ENCODE assay signal across 13 cellular contexts in genomic region chr5:43304520-43304919, GRCh38. TPM values are rescaled to one million over a fixed set of nuclear protein-coding genes. Genes with fewer than 3 reads are reported as not detected.
DNase-seq lines count a peak whose midpoint lies in the region; ATAC-seq lines count a peak whose summit lies in the region.
"Had no signal": no experiment of that assay in that cellular context is flagged by ENCODE, and none has a peak within 500 bp of the region (broad histone marks: within the 10 kb centered on the region; RNA-seq: fewer than 3 reads in every experiment).

No MANE protein-coding gene starts in this region.

- peak overlapping the region; percentile 26 for H3K4me3 Mint-ChIP-seq in activated CD8-positive, alpha-beta memory T cell treated with anti-CD3 and anti-CD28 coated beads, Interleukin-2, amount 10 ng/mL, durations not matched to agents 7 days and 5 days
- peak overlapping the region; percentile 25 to 29 for H3K4me3 Mint-ChIP-seq in stimulated activated naive B cell treated with anti-CD40 and anti-IgM and Interleukin-4, amounts not matched to agents 10 μg/mL and 1 μg/mL and 100 μg/mL, for 72 hours
- H3K4me3 Mint-ChIP-seq: T-cell had no signal

- H3K4me1 Mint-ChIP-seq in activated CD8-positive, alpha-beta memory T cell treated with anti-CD3 and anti-CD28 coated beads, Interleukin-2, amount 10 ng/mL, durations not matched to agents 7 days and 5 days, result peaks cover 66% of the 10 kb centered on the region
- peaks cover 29 to 78% of the 10 kb centered on the region in 2 donors for H3K4me1 Mint-ChIP-seq in stimulated activated naive B cell treated with anti-CD40 and anti-IgM and Interleukin-4, amounts not matched to agents 10 μg/mL and 1 μg/mL and 100 μg/mL, for 72 hours

- ATAC-seq in activated CD8-positive, alpha-beta memory T cell treated with anti-CD3 and anti-CD28 coated beads, Interleukin-2, amount 10 ng/mL, durations not matched to agents 7 days and 5 days, result peak; percentile 51
- ATAC-seq in HG02981 (IDR thresholded peaks at IDR 0.05; ENCODE audit: unreplicated experiment) (peak; percentile 60), HG02588 (IDR thresholded peaks at IDR 0.05; ENCODE audit: unreplicated experiment) (no peak)
- ATAC-seq in activated naive CD4-positive, alpha-beta T cell treated with anti-CD3 and anti-CD28 coated beads, Interleukin-2, amount 50 U/mL, for 72 hours, result peak; percentile 84 to 90
- ATAC-seq in stimulated activated naive B cell treated with anti-CD40 and anti-IgM and Interleukin-4, amounts not matched to agents 10 μg/mL and 1 μg/mL and 100 μg/mL, for 72 hours (replicated peaks), result peak; percentile 65 to 71
- ATAC-seq: right cardiac atrium, T-cell had no signal

- peaks cover 44% of the 10 kb centered on the region for H3K36me3 Mint-ChIP-seq in activated CD8-positive, alpha-beta memory T cell treated with anti-CD3 and anti-CD28 coated beads, Interleukin-2, amount 10 ng/mL, durations not matched to agents 7 days and 5 days
- peaks cover 10 to 56% of the 10 kb centered on the region in 2 donors for H3K36me3 Mint-ChIP-seq in activated naive CD4-positive, alpha-beta T cell treated with anti-CD3 and anti-CD28 coated beads, Interleukin-2, amount 50 U/mL, for 72 hours
- peaks cover 31 to 45% of the 10 kb centered on the region in 2 donors for H3K36me3 Mint-ChIP-seq in stimulated activated naive B cell treated with anti-CD40 and anti-IgM and Interleukin-4, amounts not matched to agents 10 μg/mL and 1 μg/mL and 100 μg/mL, for 72 hours

- CTCF ChIA-PET in activated CD8-positive, alpha-beta memory T cell treated with anti-CD3 and anti-CD28 coated beads, Interleukin-2, amount 10 ng/mL, durations not matched to agents 7 days and 5 days (lab: Charles Lee), result interaction anchor here (1.1 to 3.6 kb wide), 5 partner anchors 9 to 198 kb away, joined by 3 to 14 read pairs (median 6); partner anchors contain the start of gene HMGCS1

- DNase-seq in activated CD8-positive, alpha-beta memory T cell treated with anti-CD3 and anti-CD28 coated beads, Interleukin-2, amount 10 ng/mL, durations not matched to agents 7 days and 5 days, result no peak
- no peak for DNase-seq in activated CD8-positive, alpha-beta memory T cell treated with anti-CD3 and anti-CD28 coated beads for 24 hours
- DNase-seq in activated naive CD4-positive, alpha-beta T cell treated with anti-CD3 and anti-CD28 coated beads, Interleukin-2, amount 50 U/mL, for 72 hours (ENCODE audit: low spot score in 2 of 2), result no peak
- DNase-seq in stimulated activated naive B cell treated with anti-CD40 and anti-IgM and Interleukin-4, amounts not matched to agents 10 μg/mL and 1 μg/mL and 100 μg/mL, for 72 hours, result no peak
- DNase-seq in DMS53 treated with DMSO at 0.1 percent for 48 hours (lab: John Stamatoyannopoulos, UW; ENCODE audit: unreplicated experiment), result no peak
- no peak for DNase-seq in NCI-H526 (lab: John Stamatoyannopoulos, UW)
- DNase-seq: cortex of kidney, midbrain, NCI-H526 treated with DMSO at 0.1 percent for 48 hours, right cardiac atrium, T-cell had no signal

- H3K27ac Mint-ChIP-seq in activated CD8-positive, alpha-beta memory T cell treated with anti-CD3 and anti-CD28 coated beads, Interleukin-2, amount 10 ng/mL, durations not matched to agents 7 days and 5 days, result peak overlapping the region; percentile 76
- peak overlapping the region; percentile 84 to 96 for H3K27ac Mint-ChIP-seq in activated naive CD4-positive, alpha-beta T cell treated with anti-CD3 and anti-CD28 coated beads, Interleukin-2, amount 50 U/mL, for 72 hours
- H3K27ac Mint-ChIP-seq in stimulated activated naive B cell treated with anti-CD40 and anti-IgM and Interleukin-4, amounts not matched to agents 10 μg/mL and 1 μg/mL and 100 μg/mL, for 72 hours, result no peak overlapping the region

- no peaks in the 10 kb centered on the region for H3K27me3 Mint-ChIP-seq in activated CD8-positive, alpha-beta memory T cell treated with anti-CD3 and anti-CD28 coated beads, Interleukin-2, amount 10 ng/mL, durations not matched to agents 7 days and 5 days
- H3K27me3 Mint-ChIP-seq in stimulated activated naive B cell treated with anti-CD40 and anti-IgM and Interleukin-4, amounts not matched to agents 10 μg/mL and 1 μg/mL and 100 μg/mL, for 72 hours, result no peaks in the 10 kb centered on the region
- H3K27me3 Mint-ChIP-seq: T-cell had no signal

- no peaks in the 10 kb centered on the region for H3K9me3 Mint-ChIP-seq in activated CD8-positive, alpha-beta memory T cell treated with anti-CD3 and anti-CD28 coated beads, Interleukin-2, amount 10 ng/mL, durations not matched to agents 7 days and 5 days (ENCODE audit: low read depth)
- H3K9me3 Mint-ChIP-seq in activated naive CD4-positive, alpha-beta T cell treated with anti-CD3 and anti-CD28 coated beads, Interleukin-2, amount 50 U/mL, for 72 hours, result no peaks in the 10 kb centered on the region
- no peaks in the 10 kb centered on the region for H3K9me3 Mint-ChIP-seq in stimulated activated naive B cell treated with anti-CD40 and anti-IgM and Interleukin-4, amounts not matched to agents 10 μg/mL and 1 μg/mL and 100 μg/mL, for 72 hours
- H3K9me3 Mint-ChIP-seq: T-cell had no signal

RNA-seq across cellular contexts. Expression of gene HMGCS1, which starts 8.7 kb away (rescaled TPM):
- 100 to 1,000 TPM in 1 of 2 experiments, 10 to 100 TPM in 1; 91.4 to 121 TPM for total RNA-seq in activated CD8-positive, alpha-beta memory T cell treated with anti-CD3 and anti-CD28 coated beads, Interleukin-2, amount 10 ng/mL, durations not matched to agents 7 days and 5 days
- 100 to 1,000 TPM in 1 of 2 donors, 10 to 100 TPM in 1; 80.0 to 116 TPM for total RNA-seq in activated naive CD4-positive, alpha-beta T cell treated with anti-CD3 and anti-CD28 coated beads, Interleukin-2, amount 50 U/mL, for 72 hours
